ENCODE assay signal across 17 cellular contexts in the genomic region with DNA sequence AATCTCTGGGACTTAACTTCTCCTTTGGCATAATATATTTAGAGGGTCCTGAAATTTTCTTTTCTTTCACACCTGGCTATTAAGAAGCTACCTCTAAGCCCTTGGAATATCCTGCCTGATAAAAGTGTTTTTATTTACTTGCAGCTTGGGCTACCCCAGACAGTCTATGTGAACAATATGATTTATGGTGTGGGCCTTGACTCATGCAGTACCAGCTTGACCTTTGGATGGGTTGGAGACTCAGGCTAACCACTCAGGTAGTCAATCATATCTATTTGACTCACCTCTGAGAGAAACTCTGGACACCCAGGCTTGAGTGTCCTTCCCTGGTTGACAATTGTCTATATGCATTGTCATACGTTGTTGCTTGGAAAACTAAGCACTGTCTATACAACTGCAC. TPM values are rescaled to one million over a fixed set of nuclear protein-coding genes. Genes with fewer than 3 reads are reported as not detected.
A peak's percentile ranks its signal among the peaks of the same experiment; 100 is the strongest.
DNase-seq lines count a peak whose midpoint lies in the region; ATAC-seq and TF ChIP-seq lines count a peak whose summit lies in the region.
"Had no signal": no experiment of that assay in that cellular context is flagged by ENCODE, and none has a peak within 500 bp of the region (broad histone marks: within the 10 kb centered on the region; RNA-seq: fewer than 3 reads in every experiment).

No MANE protein-coding gene starts in this region.

- 58 to 60% methylated on average over 1 of the region's 1 CpG for WGBS in transverse colon (ENCODE audit: low coverage in 1 of 2), 2 donors

- in situ Hi-C loops in transverse colon (cut with MboI; ENCODE audit: low pct_ligation_motif_present in 1 of 4, low pct_unique_long_range_greater_than_20kb in 1 of 4, low sequenced_read_pairs in 3 of 4) = no loop called here

- DNase-seq in RKO (ENCODE audit: low spot score) = peak; percentile 30
- peak; percentile 31 for DNase-seq in kidney tubule cell (ENCODE audit: low spot score)
- DNase-seq in transverse colon = peak; percentile 16
- DNase-seq in DMS153 (lab: John Stamatoyannopoulos, UW) = no peak
- DNase-seq in activated T-cell treated with anti-CD3 and anti-CD28 coated beads, Interleukin-2, amount 50 U/mL, for 24 hours = no peak
- DNase-seq: 8988T; Calu3; CD8-positive, alpha-beta T cell; DMS79; GF-D8; HCEC 1CT; HFFc6; IMR-90 had no signal

- TF ChIP-seq CTCF in transverse colon (IDR thresholded peaks at IDR 0.05) = no peak

- H3K27me3 ChIP-seq in BLaER1 (no peaks in the 10 kb centered on the region), transverse colon (peaks cover 12% of the 10 kb centered on the region)
- H3K27me3 ChIP-seq: BLaER1 treated with 17β-estradiol and CSF1 and Interleukin-3, amounts not matched to agents 10 nM and 100 nM had no signal

- no peak overlapping the region for H3K27ac Mint-ChIP-seq in activated T-cell treated with anti-CD3 and anti-CD28 coated beads, Interleukin-2, amount 50 U/mL, for 24 hours
- H3K27ac Mint-ChIP-seq: CD8-positive, alpha-beta T cell; GM23338; HFFc6 had no signal

- H3K4me1 Mint-ChIP-seq in activated T-cell treated with anti-CD3 and anti-CD28 coated beads, Interleukin-2, amount 50 U/mL, for 24 hours (ENCODE audit: low read depth) = peaks cover 1% of the 10 kb centered on the region

- no peak for TF ChIP-seq POLR2A in transverse colon (IDR thresholded peaks at IDR 0.05)

- H3K4me3 ChIP-seq in BLaER1 (no peak overlapping the region), transverse colon (no peak overlapping the region)
- H3K4me3 ChIP-seq: BLaER1 treated with 17β-estradiol and CSF1 and Interleukin-3, amounts not matched to agents 10 nM and 100 nM; GM23338 had no signal

- no peak for TF ChIP-seq EP300 in transverse colon (IDR thresholded peaks at IDR 0.05; ENCODE audit: low read depth)

- no peak overlapping the region for H3K27ac ChIP-seq in BLaER1
- H3K27ac ChIP-seq in transverse colon = no peak overlapping the region
- H3K27ac ChIP-seq: BLaER1 treated with 17β-estradiol and CSF1 and Interleukin-3, amounts not matched to agents 10 nM and 100 nM had no signal

- H3K36me3 ChIP-seq in BLaER1 = no peaks in the 10 kb centered on the region
- no peaks in the 10 kb centered on the region for H3K36me3 ChIP-seq in transverse colon
- H3K36me3 ChIP-seq: BLaER1 treated with 17β-estradiol and CSF1 and Interleukin-3, amounts not matched to agents 10 nM and 100 nM had no signal

- H3K4me2 ChIP-seq in BLaER1 = peak overlapping the region; percentile 24; the same call in 1 of the 2 replicates
- H3K4me2 ChIP-seq: GM23338 had no signal

- H3K9me3 ChIP-seq in BLaER1 = no peaks in the 10 kb centered on the region
- H3K9me3 ChIP-seq in transverse colon = no peaks in the 10 kb centered on the region
- H3K9me3 ChIP-seq: BLaER1 treated with 17β-estradiol and CSF1 and Interleukin-3, amounts not matched to agents 10 nM and 100 nM had no signal

- H4K20me1 ChIP-seq in BLaER1 = no peaks in the 10 kb centered on the region
- H4K20me1 ChIP-seq: BLaER1 treated with 17β-estradiol and CSF1 and Interleukin-3, amounts not matched to agents 10 nM and 100 nM had no signal

- no peaks in the 10 kb centered on the region for H3K36me3 Mint-ChIP-seq in activated T-cell treated with anti-CD3 and anti-CD28 coated beads, Interleukin-2, amount 50 U/mL, for 24 hours (ENCODE audit: low read depth)
- H3K36me3 Mint-ChIP-seq: CD8-positive, alpha-beta T cell had no signal

- H3K4me1 ChIP-seq in BLaER1 (peaks cover 25% of the 10 kb centered on the region), transverse colon (no peaks in the 10 kb centered on the region)

- intact Hi-C loops in transverse colon (cut with DNase I; ENCODE audit: low total_unique reads) = no loop called here

- H3K27me3 Mint-ChIP-seq in activated T-cell treated with anti-CD3 and anti-CD28 coated beads, Interleukin-2, amount 50 U/mL, for 24 hours = peaks cover 51% of the 10 kb centered on the region

- no peaks in the 10 kb centered on the region for H3K9me3 Mint-ChIP-seq in activated T-cell treated with anti-CD3 and anti-CD28 coated beads, Interleukin-2, amount 50 U/mL, for 24 hours
- H3K9me3 Mint-ChIP-seq: CD8-positive, alpha-beta T cell; GM23338; HFFc6 had no signal

- no peak overlapping the region for H3K9ac ChIP-seq in BLaER1
- H3K9ac ChIP-seq: BLaER1 treated with 17β-estradiol and CSF1 and Interleukin-3, amounts not matched to agents 10 nM and 100 nM had no signal

- H3K4me3 Mint-ChIP-seq in activated T-cell treated with anti-CD3 and anti-CD28 coated beads, Interleukin-2, amount 50 U/mL, for 24 hours = no peak overlapping the region
- H3K4me3 Mint-ChIP-seq: CD8-positive, alpha-beta T cell; GM23338; HFFc6 had no signal

- no peak for ATAC-seq in HG03039 (IDR thresholded peaks at IDR 0.05; ENCODE audit: unreplicated experiment)
- ATAC-seq: CD8-positive, alpha-beta T cell; GM23338 had no signal

RNA-seq across cellular contexts. Expression of a gene that starts 13.4 kb away (rescaled TPM):
- 10 to 100 TPM in 2 of 4 donors, 1 to 10 TPM in 2; 5.2 to 12.4 (median 9.7) TPM for total RNA-seq in transverse colon

RNA-seq across cellular contexts. Expression of a gene that starts 33.7 kb away (rescaled TPM):
- 100 to 1,000 TPM in 1 of 4 donors, 10 to 100 TPM in 3; 41.8 to 100 (median 64.6) TPM for total RNA-seq in transverse colon

RNA-seq across cellular contexts. Expression of a gene that starts 54.6 kb away (rescaled TPM):
- total RNA-seq in transverse colon = 10 to 100 TPM; 34.8 to 53.1 (median 44.7) TPM

Comparison
In these comparisons a context has a peak if more than half of its experiments do, and no peak if none do; other contexts are left out.
1. DNase-seq: peak in RKO (single experiment), kidney tubule cell (single experiment) and transverse colon (single experiment); none in DMS153 (single experiment) and activated T-cell treated with anti-CD3 and anti-CD28 coated beads, Interleukin-2, amount 50 U/mL, for 24 hours (single experiment).